In genomic region chr4:55445921-55446577, GRCh38 we compare ENCODE assay signal across 14 cellular contexts. TPM values are rescaled to one million over a fixed set of nuclear protein-coding genes. Genes with fewer than 3 reads are reported as not detected.
A peak's percentile ranks its signal among the peaks of the same experiment; 100 is the strongest.
DNase-seq lines count a peak whose midpoint lies in the region; ATAC-seq and TF ChIP-seq lines count a peak whose summit lies in the region.
"Had no signal": no experiment of that assay in that cellular context is flagged by ENCODE, and none has a peak within 500 bp of the region (broad histone marks: within the 10 kb centered on the region; RNA-seq: fewer than 3 reads in every experiment).

No MANE protein-coding gene starts in this region.

- TF ChIP-seq CTCF in OCI-LY7 (conservative IDR thresholded peaks at IDR 0.05; ENCODE audit: low read length), result 0 out of 2 replicates have a peak, but pooled peaks have one; percentile 23
- TF ChIP-seq CTCF in epithelial cell of esophagus (IDR thresholded peaks at IDR 0.05; ENCODE audit: insufficient read depth, low read depth, low read length, missing control alignments), result no peak
- TF ChIP-seq CTCF in osteocyte (IDR thresholded peaks at IDR 0.05), result no peak

- no peaks in the 10 kb centered on the region for H3K9me3 ChIP-seq in OCI-LY7 (ENCODE audit: low read length)
- H3K9me3 ChIP-seq: pancreas had no signal

- no peak overlapping the region for H3K4me2 ChIP-seq in OCI-LY7 (ENCODE audit: low read length)
- H3K4me2 ChIP-seq: hepatocyte had no signal

- no peak overlapping the region for H2AFZ ChIP-seq in OCI-LY7 (ENCODE audit: low read length)
- H2AFZ ChIP-seq: hepatocyte had no signal

- H3K9me3 Mint-ChIP-seq in osteocyte (ENCODE audit: unreplicated experiment), result no peaks in the 10 kb centered on the region
- H3K9me3 Mint-ChIP-seq in activated naive CD4-positive, alpha-beta T cell treated with anti-CD3 and anti-CD28 coated beads for 36 hours, result no peaks in the 10 kb centered on the region
- H3K9me3 Mint-ChIP-seq: activated naive CD8-positive, alpha-beta T cell treated with anti-CD3 and anti-CD28 coated beads, Interleukin-2, amount 10 ng/mL, durations not matched to agents 7 days and 5 days had no signal

- peaks cover 10% of the 10 kb centered on the region; the same call in 1 of the 2 replicates for H3K36me3 ChIP-seq in OCI-LY7 (ENCODE audit: insufficient read depth, low read length)

- H3K4me3 ChIP-seq in OCI-LY7 (ENCODE audit: low read depth, low read length, poor library complexity, severe bottlenecking), result no peak overlapping the region
- H3K4me3 ChIP-seq in epithelial cell of esophagus (ENCODE audit: low read length), result no peak overlapping the region
- H3K4me3 ChIP-seq: hepatocyte, pancreas had no signal

- no TSS peak for BruUV-seq in OCI-LY7 (replicated peaks; lab: Mats Ljungman, UMichigan)

- H3K36me3 Mint-ChIP-seq in osteocyte (ENCODE audit: unreplicated experiment), result peaks cover 30% of the 10 kb centered on the region
- peaks cover 32% of the 10 kb centered on the region for H3K36me3 Mint-ChIP-seq in activated naive CD4-positive, alpha-beta T cell treated with anti-CD3 and anti-CD28 coated beads for 36 hours (ENCODE audit: low read depth)

- CTCF ChIA-PET in OCI-LY7 (lab: Charles Lee; ENCODE audit: unreplicated experiment), result no interaction called here
- CTCF ChIA-PET in activated naive CD4-positive, alpha-beta T cell treated with anti-CD3 and anti-CD28 coated beads for 36 hours (lab: Charles Lee), result interaction anchor here (0.7 to 1.6 kb wide), 4 partner anchors 47 to 179 kb away, joined by 3 to 8 read pairs (median 3); no protein-coding TSS in a partner anchor

- H3K4me1 Mint-ChIP-seq in osteocyte (ENCODE audit: unreplicated experiment), result peaks cover 7% of the 10 kb centered on the region
- peaks cover 7% of the 10 kb centered on the region for H3K4me1 Mint-ChIP-seq in activated naive CD4-positive, alpha-beta T cell treated with anti-CD3 and anti-CD28 coated beads for 36 hours (ENCODE audit: low read depth)

- H3K27me3 Mint-ChIP-seq in osteocyte (ENCODE audit: unreplicated experiment), result no peaks in the 10 kb centered on the region
- H3K27me3 Mint-ChIP-seq in activated naive CD4-positive, alpha-beta T cell treated with anti-CD3 and anti-CD28 coated beads for 36 hours (ENCODE audit: low read depth), result no peaks in the 10 kb centered on the region
- H3K27me3 Mint-ChIP-seq: activated naive CD8-positive, alpha-beta T cell treated with anti-CD3 and anti-CD28 coated beads, Interleukin-2, amount 10 ng/mL, durations not matched to agents 7 days and 5 days had no signal

- no peaks in the 10 kb centered on the region for H4K20me1 ChIP-seq in OCI-LY7 (ENCODE audit: insufficient read depth, low read length)

- no peak overlapping the region for H3K4me3 Mint-ChIP-seq in osteocyte (ENCODE audit: unreplicated experiment)
- no peak overlapping the region for H3K4me3 Mint-ChIP-seq in activated naive CD4-positive, alpha-beta T cell treated with anti-CD3 and anti-CD28 coated beads for 36 hours
- H3K4me3 Mint-ChIP-seq: activated naive CD8-positive, alpha-beta T cell treated with anti-CD3 and anti-CD28 coated beads, Interleukin-2, amount 10 ng/mL, durations not matched to agents 7 days and 5 days had no signal

- H3K79me2 ChIP-seq in OCI-LY7 (ENCODE audit: insufficient read depth, low read depth, low read length), result no peaks in the 10 kb centered on the region
- H3K79me2 ChIP-seq: hepatocyte had no signal

- POLR2A ChIA-PET in OCI-LY7 (lab: Charles Lee), result interaction anchor here (0.6 to 1.2 kb wide), 7 partner anchors 8 to 1323 kb away, joined by 3 to 9 read pairs (median 5); no protein-coding TSS in a partner anchor

- intact Hi-C loops in OCI-LY7 (cut with micrococcal nuclease; ENCODE audit: unreplicated experiment), result no loop called here
- intact Hi-C loops in activated naive CD4-positive, alpha-beta T cell treated with anti-CD3 and anti-CD28 coated beads for 36 hours (cut with micrococcal nuclease), result loop anchor here (5.0 kb wide), 1 partner anchor 291 kb away; no protein-coding TSS in a partner anchor

- H3K27ac Mint-ChIP-seq in osteocyte (ENCODE audit: unreplicated experiment), result peak overlapping the region; percentile 69
- no peak overlapping the region for H3K27ac Mint-ChIP-seq in activated naive CD4-positive, alpha-beta T cell treated with anti-CD3 and anti-CD28 coated beads for 36 hours
- H3K27ac Mint-ChIP-seq: activated naive CD8-positive, alpha-beta T cell treated with anti-CD3 and anti-CD28 coated beads, Interleukin-2, amount 10 ng/mL, durations not matched to agents 7 days and 5 days had no signal

- no peaks in the 10 kb centered on the region for H3K4me1 ChIP-seq in OCI-LY7 (ENCODE audit: insufficient read depth, low read length, poor library complexity, severe bottlenecking)
- H3K4me1 ChIP-seq: pancreas had no signal

- no peak overlapping the region for H3K27ac ChIP-seq in OCI-LY7 (ENCODE audit: low read depth, low read length, poor library complexity, severe bottlenecking)
- H3K27ac ChIP-seq: hepatocyte, pancreas had no signal

- no peaks in the 10 kb centered on the region for H3K9me2 ChIP-seq in OCI-LY7 (ENCODE audit: insufficient read depth, low read length)

- no peak for ATAC-seq in GM19397 (IDR thresholded peaks at IDR 0.05; ENCODE audit: unreplicated experiment)
- no peak for ATAC-seq in GM21717 (IDR thresholded peaks at IDR 0.05; ENCODE audit: unreplicated experiment)
- ATAC-seq: Panc1 had no signal

- DNase-seq in EH (ENCODE audit: low read depth) (peak; percentile 90), OCI-LY7 (ENCODE audit: low spot score) (no peak), epithelial cell of esophagus (ENCODE audit: low read depth) (peak; percentile 56), osteocyte (ENCODE audit: extremely low spot score, unreplicated experiment) (no peak)
- DNase-seq in activated naive CD4-positive, alpha-beta T cell treated with anti-CD3 and anti-CD28 coated beads for 36 hours, result no peak
- no peak for DNase-seq in activated CD4-positive, alpha-beta T cell treated with anti-CD3 and anti-CD28 coated beads, Interleukin-2, amount 50 U/mL, for 4 hours
- DNase-seq: activated naive CD8-positive, alpha-beta T cell treated with anti-CD3 and anti-CD28 coated beads, Interleukin-2, amount 10 ng/mL, durations not matched to agents 7 days and 5 days; NCI-H2107; pancreas; stimulated activated CD4-positive, alpha-beta T cell treated with anti-CD3 and anti-CD28 coated beads, Interleukin-2, amount 100 ng/mL, for 24 hours had no signal

RNA-seq across cellular contexts. Expression of gene TMEM165, which starts 50.3 kb away (rescaled TPM):
- total RNA-seq in OCI-LY7 (2014; rRNA removed; shearing (Covaris generic)), result 67.1 and 70.8 TPM in 2 replicates
- 86.1 and 94.0 TPM in 2 replicates for total RNA-seq in OCI-LY7 (2022)
- total RNA-seq in osteocyte, result 95.5 and 102 TPM in 2 replicates
- 10 to 100 TPM; 39.1 to 40.6 TPM for total RNA-seq in activated naive CD4-positive, alpha-beta T cell treated with anti-CD3 and anti-CD28 coated beads for 36 hours

Comparison
In these comparisons a context has a peak if more than half of its experiments do, and no peak if none do; other contexts are left out.
1. DNase-seq: peak in EH (single experiment) and epithelial cell of esophagus (single experiment); none in OCI-LY7 (single experiment), osteocyte (single experiment), activated naive CD4-positive, alpha-beta T cell treated with anti-CD3 and anti-CD28 coated beads for 36 hours (single experiment) and activated CD4-positive, alpha-beta T cell treated with anti-CD3 and anti-CD28 coated beads, Interleukin-2, amount 50 U/mL, for 4 hours (0 of 2).